8 cellular contexts compared by ENCODE assay signal in genomic region chr3:136749602-136750001, GRCh38. TPM values are rescaled to one million over a fixed set of nuclear protein-coding genes. Genes with fewer than 3 reads are reported as not detected.
DNase-seq lines count a peak whose midpoint lies in the region; ATAC-seq, FAIRE-seq and TF ChIP-seq lines count a peak whose summit lies in the region.
"Not testable (repeated sequence)": the region's sequence is repeated elsewhere in the genome, so short reads cannot be mapped to it uniquely, and the experiment has no call there.

No MANE protein-coding gene starts in this region.

- not testable (repeated sequence) for FAIRE-seq in endothelial cell of umbilical vein (lab: Jason Lieb, UNC)

- not testable (repeated sequence) for H3K27me3 Mint-ChIP-seq in CD8-positive, alpha-beta T cell (ENCODE audit: low read depth); T-helper 2 cell treated with Interferon-gamma antibody and Interleukin-4, amounts not matched to agents 5 μg/mL and 100 μg/mL, for 36 hours (ENCODE audit: low read depth); activated naive CD8-positive, alpha-beta T cell

- not testable (repeated sequence) for BruUV-seq in endothelial cell of umbilical vein (replicated peaks; lab: Mats Ljungman, UMichigan)

- CTCF ChIA-PET in CD8-positive, alpha-beta T cell (lab: Charles Lee): interaction anchor here (0.7 to 2.6 kb wide), 6 partner anchors 10 to 358 kb away, joined by 3 to 11 read pairs (median 4); no protein-coding TSS in a partner anchor
- CTCF ChIA-PET in endothelial cell of umbilical vein (lab: Charles Lee): interaction anchor here (1.0 to 3.0 kb wide), 8 partner anchors 11 to 674 kb away, joined by 3 to 10 read pairs (median 3); no protein-coding TSS in a partner anchor

- dilution Hi-C loops in endothelial cell of umbilical vein (cut with MboI; ENCODE audit: extremely low pct_ligation_motif_present, low sequenced_read_pairs): not testable (repeated sequence)

- H3K9me2 ChIP-seq in Karpas-422 (replicated peaks; ENCODE audit: insufficient read depth, low read length): not testable (repeated sequence)

- peaks cover 65% of the 10 kb centered on the region for H3K4me1 Mint-ChIP-seq in CD8-positive, alpha-beta T cell (ENCODE audit: low read depth)
- peaks cover 52% of the 10 kb centered on the region for H3K4me1 Mint-ChIP-seq in T-helper 2 cell treated with Interferon-gamma antibody and Interleukin-4, amounts not matched to agents 5 μg/mL and 100 μg/mL, for 36 hours (ENCODE audit: low read depth)
- H3K4me1 Mint-ChIP-seq in activated naive CD8-positive, alpha-beta T cell (ENCODE audit: low read depth): peaks cover 62% of the 10 kb centered on the region

- H4K20me1 ChIP-seq in Karpas-422 (ENCODE audit: insufficient read depth, low read depth, low read length); endothelial cell of umbilical vein (replicated peaks; ENCODE audit: control insufficient read depth, extremely low read depth, insufficient read depth, low read length): not testable (repeated sequence)

- intact Hi-C loops in CD8-positive, alpha-beta T cell (cut with DNase I, micrococcal nuclease): loop anchor here (5.0 to 10.0 kb wide), 7 partner anchors 68 to 1845 kb away; partner anchors contain the start of genes SLC35G2 (in 2 of the 2), CEP70 (in 1 of the 2), DBR1 (in 1 of the 2) and PPP2R3A (in 1 of the 2)
- intact Hi-C loops in endothelial cell of umbilical vein (cut with micrococcal nuclease): loop anchor here (5.0 to 10.0 kb wide), 3 partner anchors 145 to 607 kb away; no protein-coding TSS in a partner anchor
- intact Hi-C loops in left lung (cut with DNase I): loop anchor here in 1 of 2 donors (5.0 kb wide), 2 partner anchors 202 to 672 kb away; no protein-coding TSS in a partner anchor

- H3K9me3 ChIP-seq in CD8-positive, alpha-beta T cell (ENCODE audit: low read length); Karpas-422 (ENCODE audit: low read length); endothelial cell of umbilical vein (replicated peaks; ENCODE audit: control insufficient read depth, insufficient read depth, low read length); left lung; neutrophil; thoracic aorta: not testable (repeated sequence)

- H3K9ac ChIP-seq in Karpas-422 (ENCODE audit: low read length): peak overlapping the region; percentile 86
- peak overlapping the region; percentile 96 for H3K9ac ChIP-seq in endothelial cell of umbilical vein (replicated peaks; ENCODE audit: extremely low read depth, insufficient read depth, low read length)

- not testable (repeated sequence) for ATAC-seq in CD8-positive, alpha-beta T cell; left lung; thoracic aorta (ENCODE audit: insufficient number of reproducible peaks, low FRiP score, low read depth)

- not testable (repeated sequence) for H3K9me3 Mint-ChIP-seq in CD8-positive, alpha-beta T cell; T-helper 2 cell treated with Interferon-gamma antibody and Interleukin-4, amounts not matched to agents 5 μg/mL and 100 μg/mL, for 36 hours; activated naive CD8-positive, alpha-beta T cell (ENCODE audit: low read depth)

- not testable (repeated sequence) for H3K27ac ChIP-seq in CD8-positive, alpha-beta T cell (ENCODE audit: low read depth, low read length)
- H3K27ac ChIP-seq in Karpas-422 (ENCODE audit: low read length) (peak overlapping the region; percentile 92), endothelial cell of umbilical vein (ENCODE audit: insufficient read depth, low read depth, low read length) (peak overlapping the region; percentile 86), left lung (peak overlapping the region; percentile 92 to 100), neutrophil (peak overlapping the region; percentile 90), thoracic aorta (peak overlapping the region; percentile 94 to 96)

- POLR2A ChIA-PET in CD8-positive, alpha-beta T cell (lab: Charles Lee): interaction anchor here (0.5 to 1.3 kb wide), 6 partner anchors 21 to 674 kb away, joined by 3 read pairs; partner anchors contain the start of gene MSL2
- POLR2A ChIA-PET in endothelial cell of umbilical vein (lab: Charles Lee): not testable (repeated sequence)

- not testable (repeated sequence) for DNase-seq in CD8-positive, alpha-beta T cell; T-helper 2 cell treated with Interferon-gamma antibody and Interleukin-4, amounts not matched to agents 5 μg/mL and 100 μg/mL, for 36 hours (ENCODE audit: low spot score); endothelial cell of umbilical vein (ENCODE audit: low read depth, low spot score); left lung; thoracic aorta (ENCODE audit: low spot score)
- peak; percentile 58 for DNase-seq in Karpas-422

- H3K4me3 Mint-ChIP-seq in CD8-positive, alpha-beta T cell: peak overlapping the region; percentile 89
- H3K4me3 Mint-ChIP-seq in T-helper 2 cell treated with Interferon-gamma antibody and Interleukin-4, amounts not matched to agents 5 μg/mL and 100 μg/mL, for 36 hours: peak overlapping the region; percentile 89
- peak overlapping the region; percentile 92 for H3K4me3 Mint-ChIP-seq in activated naive CD8-positive, alpha-beta T cell

- H3K9me1 ChIP-seq in endothelial cell of umbilical vein (replicated peaks; ENCODE audit: control insufficient read depth, extremely low read depth, insufficient read depth, low read length): not testable (repeated sequence)

- H2AFZ ChIP-seq in Karpas-422 (ENCODE audit: low read length): peak overlapping the region; percentile 51; the same call in 1 of the 2 replicates
- not testable (repeated sequence) for H2AFZ ChIP-seq in endothelial cell of umbilical vein (ENCODE audit: low read depth, low read length)

- not testable (repeated sequence) for TF ChIP-seq POLR2A in endothelial cell of umbilical vein (IDR thresholded peaks at IDR 0.05; ENCODE audit: low read depth, low read length)

- peaks cover 71% of the 10 kb centered on the region for H3K79me2 ChIP-seq in Karpas-422 (ENCODE audit: low read length)
- peaks cover 66% of the 10 kb centered on the region for H3K79me2 ChIP-seq in endothelial cell of umbilical vein (ENCODE audit: control insufficient read depth, insufficient read depth, low read length)

- peak overlapping the region; percentile 87 for H3K27ac Mint-ChIP-seq in CD8-positive, alpha-beta T cell
- peak overlapping the region; percentile 95 for H3K27ac Mint-ChIP-seq in T-helper 2 cell treated with Interferon-gamma antibody and Interleukin-4, amounts not matched to agents 5 μg/mL and 100 μg/mL, for 36 hours
- peak overlapping the region; percentile 88 for H3K27ac Mint-ChIP-seq in activated naive CD8-positive, alpha-beta T cell

- not testable (repeated sequence) for H3K27me3 ChIP-seq in CD8-positive, alpha-beta T cell (ENCODE audit: insufficient read depth, low read length); Karpas-422 (ENCODE audit: low read length); endothelial cell of umbilical vein (ENCODE audit: control insufficient read depth in 2 of 2, insufficient read depth in 2 of 2, low read length in 2 of 2); left lung; neutrophil; thoracic aorta (replicated peaks; ENCODE audit: insufficient read depth)

- not testable (repeated sequence) for H3K4me3 ChIP-seq in CD8-positive, alpha-beta T cell (ENCODE audit: low read depth, low read length); neutrophil (ENCODE audit: low read depth in 1 of 2, low read length in 1 of 2)
- H3K4me3 ChIP-seq in Karpas-422 (ENCODE audit: low read length) (peak overlapping the region; percentile 86), endothelial cell of umbilical vein (replicated peaks in 1 of 3; ENCODE audit: insufficient read depth in 1 of 3, low read depth in 1 of 3, low read length in 3 of 3) (peak overlapping the region in 1 of 3 experiments; percentile 93), left lung (peak overlapping the region in 1 of 2 donors; percentile 51), thoracic aorta (peak overlapping the region; percentile 94)

- H3K36me3 ChIP-seq in CD8-positive, alpha-beta T cell (ENCODE audit: insufficient read depth, low read length); Karpas-422 (ENCODE audit: insufficient read depth, low read length); endothelial cell of umbilical vein (ENCODE audit: control insufficient read depth in 2 of 2, extremely low read depth in 1 of 2, insufficient read depth in 2 of 2, low read length in 2 of 2); left lung; neutrophil; thoracic aorta: not testable (repeated sequence)

- peaks cover 46% of the 10 kb centered on the region for H3K4me1 ChIP-seq in CD8-positive, alpha-beta T cell (ENCODE audit: insufficient read depth, low read length)
- peaks cover 65% of the 10 kb centered on the region for H3K4me1 ChIP-seq in Karpas-422 (ENCODE audit: low read length)
- H3K4me1 ChIP-seq in endothelial cell of umbilical vein (ENCODE audit: control insufficient read depth, extremely low read depth, insufficient read depth, low read length): peaks cover 26% of the 10 kb centered on the region
- H3K4me1 ChIP-seq in left lung: peaks cover 24 to 60% of the 10 kb centered on the region in 2 donors
- H3K4me1 ChIP-seq in neutrophil (ENCODE audit: control insufficient read depth in 1 of 2, insufficient read depth in 1 of 2, low read depth in 1 of 2, low read length in 1 of 2): peaks cover 38% of the 10 kb centered on the region in 2 experiments
- peaks cover 30 to 68% of the 10 kb centered on the region in 2 donors for H3K4me1 ChIP-seq in thoracic aorta (ENCODE audit: control insufficient read depth in 1 of 2, low read depth in 2 of 2)

- not testable (repeated sequence) for TF ChIP-seq CTCF in CD8-positive, alpha-beta T cell (IDR thresholded peaks at IDR 0.05); endothelial cell of umbilical vein (IDR thresholded peaks at IDR 0.05; ENCODE audit: extremely low read depth in 1 of 2, insufficient read depth in 1 of 2, low read depth in 1 of 2, low read length in 2 of 2); left lung (IDR thresholded peaks at IDR 0.05); neutrophil (IDR thresholded peaks at IDR 0.05); thoracic aorta (IDR thresholded peaks at IDR 0.05)

- peaks cover 11% of the 10 kb centered on the region for H3K36me3 Mint-ChIP-seq in CD8-positive, alpha-beta T cell
- not testable (repeated sequence) for H3K36me3 Mint-ChIP-seq in T-helper 2 cell treated with Interferon-gamma antibody and Interleukin-4, amounts not matched to agents 5 μg/mL and 100 μg/mL, for 36 hours (ENCODE audit: low read depth); activated naive CD8-positive, alpha-beta T cell

- H3K4me2 ChIP-seq in Karpas-422 (ENCODE audit: low read depth, low read length, poor library complexity, severe bottlenecking) (peak overlapping the region; percentile 94), endothelial cell of umbilical vein (ENCODE audit: insufficient read depth, low read length) (peak overlapping the region; percentile 95)

RNA-seq across cellular contexts. Expression of gene STAG1, which starts 2.6 kb away (rescaled TPM):
- total RNA-seq in CD8-positive, alpha-beta T cell: 10 to 100 TPM; 32.4 TPM
- 12.6 and 13.7 TPM in 2 replicates for total RNA-seq in Karpas-422 (2014; rRNA removed; shearing (Covaris generic); ENCODE audit: low replicate concordance)
- total RNA-seq in endothelial cell of umbilical vein: 40.6 and 42.1 TPM in 2 replicates
- 5.0 and 7.4 TPM in 2 replicates for polyA plus RNA-seq in endothelial cell of umbilical vein
- 10.4 and 10.6 TPM in 2 replicates for polyA plus RNA-seq in endothelial cell of umbilical vein (2011; cell fraction: cytosol; rRNA removed)
- 14.7 and 20.6 TPM in 2 replicates for polyA plus RNA-seq in endothelial cell of umbilical vein (2011; cell fraction: nucleus; rRNA removed)
- polyA plus RNA-seq in endothelial cell of umbilical vein (2012): 11.5 and 19.6 TPM in 2 replicates
- 25.5 and 27.8 TPM in 2 replicates for polyA minus RNA-seq in endothelial cell of umbilical vein
- 23.1 TPM for polyA minus RNA-seq in endothelial cell of umbilical vein (2011; cell fraction: cytosol; rRNA and poly(A)+ RNA removed)
- 49.6 and 68.4 TPM in 2 replicates for polyA minus RNA-seq in endothelial cell of umbilical vein (2011; cell fraction: nucleus; rRNA and poly(A)+ RNA removed)
- 10 to 100 TPM; 29.6 to 41.4 TPM for total RNA-seq in left lung
- total RNA-seq in thoracic aorta: 10 to 100 TPM; 26.8 to 56.4 TPM
